Comparison of ENCODE assay signal across 28 cellular contexts in the genomic region with DNA sequence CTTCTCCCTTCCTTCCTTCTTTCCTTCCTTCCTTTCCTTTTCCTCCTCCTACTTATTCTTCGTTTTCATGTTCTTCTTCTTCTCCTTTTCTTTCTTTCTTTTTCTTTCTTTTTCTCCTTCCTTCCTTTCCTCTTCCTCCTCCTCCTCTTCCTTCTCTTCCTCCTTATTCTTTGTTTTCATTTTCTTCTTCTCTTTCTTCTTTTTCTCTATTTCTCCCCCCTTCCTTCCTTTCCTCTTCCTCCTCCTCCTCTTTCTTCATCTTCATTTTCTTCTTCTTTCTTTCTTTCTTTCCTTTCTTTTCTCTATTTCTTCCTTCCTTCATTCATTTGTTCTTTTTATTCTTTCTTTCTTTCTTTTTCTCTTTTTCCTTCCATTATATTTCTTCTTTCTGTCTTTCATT.
"Had no signal": no experiment of that assay in that cellular context is flagged by ENCODE, and none has a peak within 500 bp of the region (broad histone marks: within the 10 kb centered on the region; RNA-seq: fewer than 3 reads in every experiment).

No MANE protein-coding gene starts in this region.

- H3K27me3 ChIP-seq: neutrophil, pancreas, right lobe of liver, sigmoid colon, suprapubic skin, testis, tibial artery, transverse colon, upper lobe of right lung, uterus had no signal

- H3K27ac Mint-ChIP-seq: naive thymus-derived CD8-positive, alpha-beta T cell; natural killer cell treated with Interleukin-12 subunit alpha and Interleukin-12 subunit beta and Interleukin-15 and Interleukin-18, amount 100 ng/mL, for 72 hours; nephron progenitor cell; stimulated activated effector memory CD8-positive, alpha-beta T cell treated with anti-CD3 and anti-CD28 coated beads, Interleukin-12 subunit alpha, Interleukin-12 subunit beta, amount 100 ng/mL, for 72 hours; stimulated activated naive B cell treated with anti-CD40 and anti-IgM and Interleukin-4, amounts not matched to agents 10 μg/mL and 1 μg/mL and 100 μg/mL, for 72 hours; stimulated activated naive CD8-positive, alpha-beta T cell treated with anti-CD3 and anti-CD28 coated beads, Interleukin-15, Interleukin-2, amounts not matched to agents 100 ng/mL and 50 ng/mL, for 24 hours; type B pancreatic cell had no signal

- H3K9me3 Mint-ChIP-seq: nephron progenitor cell, type B pancreatic cell had no signal

- H3K4me1 ChIP-seq: pancreas, psoas muscle, right lobe of liver, sigmoid colon, suprapubic skin, testis, tibial artery, upper lobe of right lung, uterus had no signal

- H3K27ac ChIP-seq: neutrophil, pancreas, psoas muscle, right lobe of liver, sigmoid colon, suprapubic skin, testis, tibial artery, transverse colon, upper lobe of right lung, uterus had no signal

- ATAC-seq: naive thymus-derived CD8-positive, alpha-beta T cell; natural killer cell treated with Interleukin-12 subunit alpha and Interleukin-12 subunit beta and Interleukin-15 and Interleukin-18, amount 100 ng/mL, for 72 hours; pancreas; psoas muscle; right cardiac atrium; right lobe of liver; stimulated activated effector memory CD8-positive, alpha-beta T cell treated with anti-CD3 and anti-CD28 coated beads, Interleukin-12 subunit alpha, Interleukin-12 subunit beta, amount 100 ng/mL, for 72 hours; stimulated activated naive B cell treated with anti-CD40 and anti-IgM and Interleukin-4, amounts not matched to agents 10 μg/mL and 1 μg/mL and 100 μg/mL, for 72 hours; upper lobe of right lung had no signal

- H3K36me3 Mint-ChIP-seq: naive thymus-derived CD8-positive, alpha-beta T cell; natural killer cell treated with Interleukin-12 subunit alpha and Interleukin-12 subunit beta and Interleukin-15 and Interleukin-18, amount 100 ng/mL, for 72 hours; stimulated activated effector memory CD8-positive, alpha-beta T cell treated with anti-CD3 and anti-CD28 coated beads, Interleukin-12 subunit alpha, Interleukin-12 subunit beta, amount 100 ng/mL, for 72 hours; stimulated activated naive B cell treated with anti-CD40 and anti-IgM and Interleukin-4, amounts not matched to agents 10 μg/mL and 1 μg/mL and 100 μg/mL, for 72 hours; type B pancreatic cell had no signal

- H3K36me3 ChIP-seq: neutrophil, pancreas, right lobe of liver, sigmoid colon, suprapubic skin, tibial artery, transverse colon, upper lobe of right lung, uterus had no signal

- H3K4me3 ChIP-seq: pancreas, psoas muscle, right lobe of liver, sigmoid colon, suprapubic skin, testis, tibial artery, transverse colon, upper lobe of right lung, uterus had no signal

- H3K9me3 ChIP-seq: neutrophil, pancreas, psoas muscle, right lobe of liver, sigmoid colon, suprapubic skin, testis, tibial artery, transverse colon, upper lobe of right lung, uterus had no signal

- H3K4me1 Mint-ChIP-seq: naive thymus-derived CD8-positive, alpha-beta T cell; stimulated activated effector memory CD8-positive, alpha-beta T cell treated with anti-CD3 and anti-CD28 coated beads, Interleukin-12 subunit alpha, Interleukin-12 subunit beta, amount 100 ng/mL, for 72 hours; stimulated activated naive B cell treated with anti-CD40 and anti-IgM and Interleukin-4, amounts not matched to agents 10 μg/mL and 1 μg/mL and 100 μg/mL, for 72 hours had no signal

- DNase-seq: naive thymus-derived CD8-positive, alpha-beta T cell; nephron progenitor cell; nucleus accumbens; pancreas; psoas muscle; right cardiac atrium; right lobe of liver; sigmoid colon; small intestine; stimulated activated CD4-positive, alpha-beta T cell treated with anti-CD3 and anti-CD28 coated beads, Interleukin-15, amount 100 ng/mL, for 24 hours; stimulated activated CD4-positive, alpha-beta T cell treated with anti-CD3 and anti-CD28 coated beads, Interleukin-2, amount 100 ng/mL, for 24 hours; stimulated activated CD4-positive, alpha-beta T cell treated with anti-CD3 and anti-CD28 coated beads, Interleukin-2, amount 100 ng/mL, for 48 hours; stimulated activated CD4-positive, alpha-beta T cell treated with anti-CD3 and anti-CD28 coated beads, Interleukin-4, amount 100 ng/mL, for 24 hours; stimulated activated naive B cell treated with anti-CD40 and anti-IgM and Interleukin-4, amounts not matched to agents 10 μg/mL and 1 μg/mL and 100 μg/mL, for 72 hours; stimulated activated naive CD4-positive, alpha-beta T cell treated with Interleukin-2 at 50 U/mL for 16 hours; substantia nigra; testis; tibial artery; transverse colon; upper lobe of right lung; uterus had no signal

- H3K4me3 Mint-ChIP-seq: naive thymus-derived CD8-positive, alpha-beta T cell; natural killer cell treated with Interleukin-12 subunit alpha and Interleukin-12 subunit beta and Interleukin-15 and Interleukin-18, amount 100 ng/mL, for 72 hours; nephron progenitor cell; neural crest cell; stimulated activated effector memory CD8-positive, alpha-beta T cell treated with anti-CD3 and anti-CD28 coated beads, Interleukin-12 subunit alpha, Interleukin-12 subunit beta, amount 100 ng/mL, for 72 hours; stimulated activated naive B cell treated with anti-CD40 and anti-IgM and Interleukin-4, amounts not matched to agents 10 μg/mL and 1 μg/mL and 100 μg/mL, for 72 hours; stimulated activated naive CD8-positive, alpha-beta T cell treated with anti-CD3 and anti-CD28 coated beads, Interleukin-15, Interleukin-2, amounts not matched to agents 100 ng/mL and 50 ng/mL, for 24 hours; type B pancreatic cell had no signal

- H3K27me3 Mint-ChIP-seq: natural killer cell treated with Interleukin-12 subunit alpha and Interleukin-12 subunit beta and Interleukin-15 and Interleukin-18, amount 100 ng/mL, for 72 hours had no signal
